ENCODE assay signal across 19 cellular contexts in genomic region chr2:47645246-47645645, GRCh38.
"Had no signal": no experiment of that assay in that cellular context is flagged by ENCODE, and none has a peak within 500 bp of the region (broad histone marks: within the 10 kb centered on the region; RNA-seq: fewer than 3 reads in every experiment).

No MANE protein-coding gene starts in this region.

- H3K27me3 Mint-ChIP-seq: activated B cell treated with CpG ODN at 0.5 μM for 24 hours; activated T-cell treated with anti-CD3 and anti-CD28 coated beads, Interleukin-2, amount 50 U/mL, for 24 hours had no signal

- H3K4me2 ChIP-seq: smooth muscle cell had no signal

- H3K27ac ChIP-seq: ascending aorta, breast epithelium, pancreas, right lobe of liver, stomach, testis had no signal

- H3K27me3 ChIP-seq: ascending aorta, breast epithelium, pancreas, right lobe of liver, stomach, testis had no signal

- DNase-seq: activated B cell treated with CpG ODN at 0.5 μM for 24 hours; activated CD4-positive, alpha-beta memory T cell treated with anti-CD3 and anti-CD28 coated beads for 36 hours; activated CD4-positive, alpha-beta T cell treated with anti-CD3 and anti-CD28 coated beads for 4 hours; activated naive CD4-positive, alpha-beta T cell treated with anti-CD3 and anti-CD28 coated beads, Interleukin-2, amount 50 U/mL, for 16 hours; activated T-cell treated with anti-CD3 and anti-CD28 coated beads, Interleukin-2, amount 50 U/mL, for 24 hours; mesenchymal stem cell; naive thymus-derived CD4-positive, alpha-beta T cell; pancreas; right lobe of liver; stimulated activated CD4-positive, alpha-beta T cell treated with anti-CD3 and anti-CD28 coated beads, Interleukin-4, amount 100 ng/mL, for 24 hours; stomach; T-helper 1 cell; T-helper 9 cell; testis had no signal

- H3K4me1 ChIP-seq: ascending aorta, breast epithelium, pancreas, right lobe of liver, stomach, testis had no signal

- H3K36me3 Mint-ChIP-seq: activated CD4-positive, alpha-beta memory T cell treated with anti-CD3 and anti-CD28 coated beads for 36 hours; stimulated activated effector memory CD8-positive, alpha-beta T cell treated with anti-CD3 and anti-CD28 coated beads, Interleukin-12 subunit alpha, Interleukin-12 subunit beta, amount 100 ng/mL, for 72 hours; type B pancreatic cell had no signal

- H3K4me3 Mint-ChIP-seq: activated B cell treated with CpG ODN at 0.5 μM for 24 hours; activated CD4-positive, alpha-beta memory T cell treated with anti-CD3 and anti-CD28 coated beads for 36 hours; activated T-cell treated with anti-CD3 and anti-CD28 coated beads, Interleukin-2, amount 50 U/mL, for 24 hours; naive thymus-derived CD4-positive, alpha-beta T cell; stimulated activated effector memory CD8-positive, alpha-beta T cell treated with anti-CD3 and anti-CD28 coated beads, Interleukin-12 subunit alpha, Interleukin-12 subunit beta, amount 100 ng/mL, for 72 hours; type B pancreatic cell had no signal

- H3K4me1 Mint-ChIP-seq: stimulated activated effector memory CD8-positive, alpha-beta T cell treated with anti-CD3 and anti-CD28 coated beads, Interleukin-12 subunit alpha, Interleukin-12 subunit beta, amount 100 ng/mL, for 72 hours had no signal

- H3K9me3 Mint-ChIP-seq: activated B cell treated with CpG ODN at 0.5 μM for 24 hours; activated CD4-positive, alpha-beta memory T cell treated with anti-CD3 and anti-CD28 coated beads for 36 hours; activated T-cell treated with anti-CD3 and anti-CD28 coated beads, Interleukin-2, amount 50 U/mL, for 24 hours; stimulated activated effector memory CD8-positive, alpha-beta T cell treated with anti-CD3 and anti-CD28 coated beads, Interleukin-12 subunit alpha, Interleukin-12 subunit beta, amount 100 ng/mL, for 72 hours; type B pancreatic cell had no signal

- H3K9me3 ChIP-seq: ascending aorta, breast epithelium, pancreas, right lobe of liver, testis had no signal

- H3K4me3 ChIP-seq: ascending aorta, breast epithelium, pancreas, right lobe of liver, smooth muscle cell, stomach, testis had no signal

- H3K27ac Mint-ChIP-seq: activated B cell treated with CpG ODN at 0.5 μM for 24 hours; activated CD4-positive, alpha-beta memory T cell treated with anti-CD3 and anti-CD28 coated beads for 36 hours; activated T-cell treated with anti-CD3 and anti-CD28 coated beads, Interleukin-2, amount 50 U/mL, for 24 hours; naive thymus-derived CD4-positive, alpha-beta T cell; stimulated activated effector memory CD8-positive, alpha-beta T cell treated with anti-CD3 and anti-CD28 coated beads, Interleukin-12 subunit alpha, Interleukin-12 subunit beta, amount 100 ng/mL, for 72 hours; type B pancreatic cell had no signal

- H3K36me3 ChIP-seq: ascending aorta, breast epithelium, pancreas, right lobe of liver, stomach had no signal
